Comparison of ENCODE assay signal across 15 cellular contexts in the genomic region with DNA sequence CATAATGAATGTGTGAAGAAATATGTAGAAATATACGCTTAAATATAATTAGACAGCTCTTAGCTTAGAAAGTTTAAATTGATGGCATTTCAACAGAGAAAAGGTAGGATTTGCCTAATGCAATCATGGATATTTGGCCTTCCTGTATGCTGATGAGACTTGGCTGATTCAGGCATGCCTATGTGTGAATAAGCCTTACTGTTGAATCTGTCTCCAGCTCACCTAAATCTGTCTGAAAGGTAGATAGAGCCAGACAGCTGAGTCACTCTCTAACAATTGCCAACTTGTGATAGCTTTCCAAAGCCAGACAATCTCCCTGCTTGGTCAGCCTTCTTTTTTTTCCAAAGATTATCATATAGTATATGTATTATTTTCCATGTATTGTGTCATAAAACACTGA.
A peak's percentile ranks its signal among the peaks of the same experiment; 100 is the strongest.
DNase-seq lines count a peak whose midpoint lies in the region; TF ChIP-seq lines count a peak whose summit lies in the region.
"Had no signal": no experiment of that assay in that cellular context is flagged by ENCODE, and none has a peak within 500 bp of the region (broad histone marks: within the 10 kb centered on the region; RNA-seq: fewer than 3 reads in every experiment).

No MANE protein-coding gene starts in this region.

- H2BK12ac ChIP-seq in trophoblast cell (ENCODE audit: low read length) = no peak overlapping the region

- H3K9me3 ChIP-seq in SJCRH30 (replicated peaks) (no peaks in the 10 kb centered on the region; the same call in 1 of the 2 replicates), trophoblast cell (ENCODE audit: insufficient read depth, low read depth, low read length) (no peaks in the 10 kb centered on the region)

- H3K9ac ChIP-seq in trophoblast cell (ENCODE audit: low read length) = no peak overlapping the region

- H3K23ac ChIP-seq in trophoblast cell (ENCODE audit: low read length) = no peak overlapping the region

- H3K36me3 ChIP-seq in SJCRH30 (no peaks in the 10 kb centered on the region), trophoblast cell (ENCODE audit: control insufficient read depth in 1 of 2, insufficient read depth in 2 of 2, low read length in 2 of 2) (no peaks in the 10 kb centered on the region)

- no peak for TF ChIP-seq CTCF in fibroblast of pulmonary artery (IDR thresholded peaks at IDR 0.05; ENCODE audit: low read length, missing control alignments)

- peak overlapping the region; percentile 62 for H2BK120ac ChIP-seq in trophoblast cell (ENCODE audit: insufficient read depth, low read length, poor library complexity)

- H4K91ac ChIP-seq in trophoblast cell (ENCODE audit: low read depth, low read length) = no peak overlapping the region

- DNase-seq in GM04504 (ENCODE audit: low read depth) = peak; percentile 26
- peak; percentile 7 to 37 for DNase-seq in SJCRH30
- peak; percentile 36 for DNase-seq in fibroblast of pulmonary artery (ENCODE audit: low read depth)
- DNase-seq in trophoblast cell = peak in 1 of 2 donors; percentile 8
- no peak for DNase-seq in mucosa of gallbladder (ENCODE audit: low spot score)
- no peak for DNase-seq in SW480 (ENCODE audit: low spot score)
- DNase-seq in NCI-H82 treated with DMSO at 0.1 percent for 48 hours (lab: John Stamatoyannopoulos, UW; ENCODE audit: unreplicated experiment) = no peak
- DNase-seq in NCI-H526 (lab: John Stamatoyannopoulos, UW) = no peak
- DNase-seq: activated CD8-positive, alpha-beta memory T cell treated with anti-CD3 and anti-CD28 coated beads, Interleukin-2, amount 50 U/mL, for 4 hours; CD4-positive, alpha-beta T cell; dorsolateral prefrontal cortex; GOT3; kidney; stimulated activated CD4-positive, alpha-beta T cell treated with anti-CD3 and anti-CD28 coated beads, Interleukin-4, amount 100 ng/mL, for 24 hours; stimulated activated naive B cell treated with anti-CD40 and anti-IgM and Interleukin-4, amounts not matched to agents 10 μg/mL and 1 μg/mL and 100 μg/mL, for 72 hours had no signal

- H3K14ac ChIP-seq in trophoblast cell (ENCODE audit: low read length) = no peak overlapping the region

- peak overlapping the region; percentile 51 for H3K27ac ChIP-seq in SJCRH30
- peak overlapping the region; percentile 80 for H3K27ac ChIP-seq in trophoblast cell (ENCODE audit: low read depth, low read length)
- H3K27ac ChIP-seq: dorsolateral prefrontal cortex had no signal

- peaks cover 17% of the 10 kb centered on the region for H3K79me1 ChIP-seq in trophoblast cell (ENCODE audit: low read length)

- no peak overlapping the region for H4K12ac ChIP-seq in trophoblast cell (ENCODE audit: low read depth, low read length)

- WGBS in trophoblast cell (ENCODE audit: extremely low coverage, insufficient coverage, insufficient read length) = no CpG with 5 or more reads among the region's 1 CpG

- H3K4me3 ChIP-seq in SJCRH30 (no peak overlapping the region), fibroblast of pulmonary artery (replicated peaks; ENCODE audit: low read depth, low read length) (no peak overlapping the region), trophoblast cell (ENCODE audit: low read depth, low read length) (no peak overlapping the region)
- H3K4me3 ChIP-seq: dorsolateral prefrontal cortex had no signal

- no peak overlapping the region for H2AFZ ChIP-seq in trophoblast cell (ENCODE audit: insufficient read depth, low read length, poor library complexity)

- H4K8ac ChIP-seq in trophoblast cell (ENCODE audit: low read depth, low read length) = no peak overlapping the region

- no peak overlapping the region for H2AK5ac ChIP-seq in trophoblast cell (ENCODE audit: low read length)

- no peak overlapping the region for H3K18ac ChIP-seq in trophoblast cell (ENCODE audit: low read length)

- H3K4me2 ChIP-seq in trophoblast cell (ENCODE audit: low read length) = no peak overlapping the region

- H3K27me3 ChIP-seq in SJCRH30 (no peaks in the 10 kb centered on the region), trophoblast cell (ENCODE audit: insufficient read depth, low read length) (no peaks in the 10 kb centered on the region)
- H3K27me3 ChIP-seq: dorsolateral prefrontal cortex had no signal

- no peak overlapping the region for H3K4ac ChIP-seq in trophoblast cell (ENCODE audit: low read depth, low read length)

- H2BK5ac ChIP-seq in trophoblast cell (ENCODE audit: low read depth, low read length, poor library complexity) = no peak overlapping the region

- peaks cover 35% of the 10 kb centered on the region for H3K4me1 ChIP-seq in SJCRH30
- peaks cover 10 to 11% of the 10 kb centered on the region in 2 experiments for H3K4me1 ChIP-seq in trophoblast cell (ENCODE audit: control insufficient read depth in 1 of 2, insufficient read depth in 2 of 2, low read length in 2 of 2)

- peaks cover 2% of the 10 kb centered on the region for H3K79me2 ChIP-seq in trophoblast cell (ENCODE audit: control insufficient read depth, insufficient read depth, low read length, poor library complexity)

Comparison
In these comparisons a context has a peak if more than half of its experiments do, and no peak if none do; other contexts are left out.
1. DNase-seq: peak in GM04504 (single experiment), SJCRH30 (2 of 2) and fibroblast of pulmonary artery (single experiment); none in mucosa of gallbladder (single experiment), SW480 (single experiment), NCI-H82 treated with DMSO at 0.1 percent for 48 hours (single experiment) and NCI-H526 (0 of 2).